In genomic region chrX:10756365-10756915, GRCh38 we compare ENCODE assay signal across 13 cellular contexts.
DNase-seq lines count a peak whose midpoint lies in the region; ATAC-seq and TF ChIP-seq lines count a peak whose summit lies in the region.
"Had no signal": no experiment of that assay in that cellular context is flagged by ENCODE, and none has a peak within 500 bp of the region (broad histone marks: within the 10 kb centered on the region; RNA-seq: fewer than 3 reads in every experiment).

No MANE protein-coding gene starts in this region.

- H3K4me1 Mint-ChIP-seq in activated CD8-positive, alpha-beta T cell treated with anti-CD3 and anti-CD28 coated beads for 36 hours (ENCODE audit: low read depth) = no peaks in the 10 kb centered on the region

- peak overlapping the region; percentile 6 for H3K27ac ChIP-seq in RWPE2 (ENCODE audit: poor library complexity, severe bottlenecking)
- H3K27ac ChIP-seq: ovary had no signal

- H3K27me3 Mint-ChIP-seq in activated CD8-positive, alpha-beta T cell treated with anti-CD3 and anti-CD28 coated beads for 36 hours = no peaks in the 10 kb centered on the region

- no peak overlapping the region for H3K4me3 Mint-ChIP-seq in activated CD8-positive, alpha-beta T cell treated with anti-CD3 and anti-CD28 coated beads for 36 hours

- H3K27ac Mint-ChIP-seq in activated CD8-positive, alpha-beta T cell treated with anti-CD3 and anti-CD28 coated beads for 36 hours = no peak overlapping the region
- H3K27ac Mint-ChIP-seq in activated naive CD4-positive, alpha-beta T cell treated with anti-CD3 and anti-CD28 coated beads, Interleukin-2, amount 50 U/mL, for 72 hours = no peak overlapping the region

- H3K36me3 ChIP-seq in RWPE2 (ENCODE audit: low read depth) = no peaks in the 10 kb centered on the region
- no peaks in the 10 kb centered on the region for H3K36me3 ChIP-seq in H7 (replicated peaks; ENCODE audit: control insufficient read depth, insufficient read depth, low read length)
- H3K36me3 ChIP-seq: ovary had no signal

- TF ChIP-seq CTCF in RWPE2 (IDR thresholded peaks at IDR 0.05; ENCODE audit: poor library complexity, severe bottlenecking) = no peak
- TF ChIP-seq CTCF in fibroblast of villous mesenchyme (IDR thresholded peaks at IDR 0.05; ENCODE audit: insufficient read depth, low read depth, low read length) = no peak
- TF ChIP-seq CTCF in activated CD8-positive, alpha-beta T cell treated with anti-CD3 and anti-CD28 coated beads for 36 hours (IDR thresholded peaks at IDR 0.05) = no peak

- ATAC-seq in RWPE2 (ENCODE audit: low read depth) = peak; percentile 93
- ATAC-seq in activated CD8-positive, alpha-beta T cell treated with anti-CD3 and anti-CD28 coated beads for 36 hours = no peak
- no peak for ATAC-seq in activated naive CD4-positive, alpha-beta T cell treated with anti-CD3 and anti-CD28 coated beads, Interleukin-2, amount 50 U/mL, for 72 hours

- CTCF ChIA-PET in activated CD8-positive, alpha-beta T cell treated with anti-CD3 and anti-CD28 coated beads for 36 hours (lab: Charles Lee) = no interaction called here

- intact Hi-C loops in activated CD8-positive, alpha-beta T cell treated with anti-CD3 and anti-CD28 coated beads for 36 hours (cut with micrococcal nuclease) = no loop called here

- H3K9me3 Mint-ChIP-seq in activated CD8-positive, alpha-beta T cell treated with anti-CD3 and anti-CD28 coated beads for 36 hours = no peaks in the 10 kb centered on the region
- peaks cover 0 to 4% of the 10 kb centered on the region in 2 donors for H3K9me3 Mint-ChIP-seq in activated naive CD4-positive, alpha-beta T cell treated with anti-CD3 and anti-CD28 coated beads, Interleukin-2, amount 50 U/mL, for 72 hours

- H3K4me1 ChIP-seq in RWPE2 (ENCODE audit: insufficient read depth, poor library complexity, severe bottlenecking) = peaks cover 7% of the 10 kb centered on the region

- POLR2A ChIA-PET in activated CD8-positive, alpha-beta T cell treated with anti-CD3 and anti-CD28 coated beads for 36 hours (lab: Charles Lee) = no interaction called here

- H3K4me3 ChIP-seq in RWPE2 (ENCODE audit: severe bottlenecking) = no peak overlapping the region
- H3K4me3 ChIP-seq in fibroblast of villous mesenchyme (ENCODE audit: low read depth, low read length) = no peak overlapping the region
- no peak overlapping the region for H3K4me3 ChIP-seq in skeletal muscle cell (ENCODE audit: low read depth, low read length)
- no peak overlapping the region for H3K4me3 ChIP-seq in H7 (ENCODE audit: insufficient read depth, low read depth, low read length)
- H3K4me3 ChIP-seq: ovary had no signal

- no peaks in the 10 kb centered on the region for H3K36me3 Mint-ChIP-seq in activated CD8-positive, alpha-beta T cell treated with anti-CD3 and anti-CD28 coated beads for 36 hours (ENCODE audit: low read depth)
- H3K36me3 Mint-ChIP-seq in activated naive CD4-positive, alpha-beta T cell treated with anti-CD3 and anti-CD28 coated beads, Interleukin-2, amount 50 U/mL, for 72 hours = no peaks in the 10 kb centered on the region

- DNase-seq in H4 (ENCODE audit: low spot score) (peak; percentile 43), RWPE2 (ENCODE audit: low spot score) (no peak), fibroblast of villous mesenchyme (ENCODE audit: low read depth) (peak; percentile 63), skeletal muscle cell (ENCODE audit: low read depth) (peak; percentile 82), H7 (no peak), mesenteric fat pad (ENCODE audit: low spot score) (no peak)
- no peak for DNase-seq in activated CD8-positive, alpha-beta T cell treated with anti-CD3 and anti-CD28 coated beads for 36 hours
- no peak for DNase-seq in activated naive CD4-positive, alpha-beta T cell treated with anti-CD3 and anti-CD28 coated beads, Interleukin-2, amount 50 U/mL, for 72 hours (ENCODE audit: low spot score in 2 of 2)
- DNase-seq: activated T-cell treated with anti-CD3 and anti-CD28 coated beads, Interleukin-2, amount 50 U/mL, for 48 hours; foreskin melanocyte; NCI-H1092; stimulated activated CD8-positive, alpha-beta memory T cell treated with anti-CD3 and anti-CD28 coated beads, Interleukin-4, amount 100 ng/mL, for 48 hours had no signal

- H3K9me3 ChIP-seq in RWPE2 (ENCODE audit: severe bottlenecking) = no peaks in the 10 kb centered on the region
- H3K9me3 ChIP-seq: ovary had no signal

- H3K27me3 ChIP-seq in RWPE2 (ENCODE audit: insufficient read depth, poor library complexity, severe bottlenecking) = no peaks in the 10 kb centered on the region
- no peaks in the 10 kb centered on the region for H3K27me3 ChIP-seq in H7 (ENCODE audit: control insufficient read depth, insufficient read depth, low read length)
- H3K27me3 ChIP-seq: ovary had no signal

Comparison
In these comparisons a context has a peak if more than half of its experiments do, and no peak if none do; other contexts are left out.
1. DNase-seq: peak in H4 (single experiment), fibroblast of villous mesenchyme (single experiment) and skeletal muscle cell (single experiment); none in RWPE2 (single experiment), H7 (single experiment), mesenteric fat pad (single experiment), activated CD8-positive, alpha-beta T cell treated with anti-CD3 and anti-CD28 coated beads for 36 hours (single experiment) and activated naive CD4-positive, alpha-beta T cell treated with anti-CD3 and anti-CD28 coated beads, Interleukin-2, amount 50 U/mL, for 72 hours (0 of 2).